In genomic region chr1:108901106-108901505, GRCh38 we compare ENCODE assay signal across 2 cellular contexts.
TF ChIP-seq lines count a peak whose summit lies in the region.

No MANE protein-coding gene starts in this region.

TF ChIP-seq in SK-N-SH, 30 proteins besides CTCF, POLR2A, EP300 and RAD21:
- no peak for TF ChIP-seq MXI1 (IDR thresholded peaks at IDR 0.05; ENCODE audit: low read depth, low read length)
- peak; percentile 73 for TF ChIP-seq TCF12 (IDR thresholded peaks at IDR 0.05)

TF ChIP-seq in SK-N-SH treated with all-trans-retinoic acid at 6 μM for 48 hours, 23 proteins besides CTCF, POLR2A, EP300 and RAD21:
- no peak for TF ChIP-seq CSRNP3 (CRISPR knock-in tag; IDR thresholded peaks at IDR 0.05)
- no peak for TF ChIP-seq ZC3H10 (CRISPR knock-in tag; IDR thresholded peaks at IDR 0.05)
- TF ChIP-seq RARB (CRISPR knock-in tag; IDR thresholded peaks at IDR 0.05): no peak
- no peak for TF ChIP-seq ZNF8 (CRISPR knock-in tag; IDR thresholded peaks at IDR 0.05)
- TF ChIP-seq ISL1 (CRISPR knock-in tag; IDR thresholded peaks at IDR 0.05): no peak
- TF ChIP-seq ESRRG (CRISPR knock-in tag; IDR thresholded peaks at IDR 0.05): no peak
- no peak for TF ChIP-seq TSHZ2 (CRISPR knock-in tag; IDR thresholded peaks at IDR 0.05)
- no peak for TF ChIP-seq OSR1 (CRISPR knock-in tag; IDR thresholded peaks at IDR 0.05)
- no peak for TF ChIP-seq TCF4 (CRISPR knock-in tag; IDR thresholded peaks at IDR 0.05; ENCODE audit: borderline replicate concordance)
- TF ChIP-seq TOX (CRISPR knock-in tag; IDR thresholded peaks at IDR 0.05; ENCODE audit: borderline replicate concordance): no peak
- no peak for TF ChIP-seq PPARA (CRISPR knock-in tag; IDR thresholded peaks at IDR 0.05; ENCODE audit: borderline replicate concordance)
- no peak for TF ChIP-seq ZNF565 (CRISPR knock-in tag; conservative IDR thresholded peaks at IDR 0.05; ENCODE audit: low read depth)
- no peak for TF ChIP-seq ARNTL (CRISPR knock-in tag; IDR thresholded peaks at IDR 0.05; ENCODE audit: borderline replicate concordance, low read depth)
- no peak for TF ChIP-seq ZFP3 (CRISPR knock-in tag; IDR thresholded peaks at IDR 0.05)
- TF ChIP-seq SNAI2 (CRISPR knock-in tag; IDR thresholded peaks at IDR 0.05): no peak
- TF ChIP-seq BACH2 (CRISPR knock-in tag; IDR thresholded peaks at IDR 0.05; ENCODE audit: borderline replicate concordance): no peak
- TF ChIP-seq POU6F1 (CRISPR knock-in tag; IDR thresholded peaks at IDR 0.05; ENCODE audit: borderline replicate concordance, low read depth): no peak
- TF ChIP-seq CREB5 (CRISPR knock-in tag; IDR thresholded peaks at IDR 0.05; ENCODE audit: low read depth): no peak
TF ChIP-seq in SK-N-SH treated with all-trans-retinoic acid at 6 μM for 48 hours: peak in this region for 0.
